In the genomic region with DNA sequence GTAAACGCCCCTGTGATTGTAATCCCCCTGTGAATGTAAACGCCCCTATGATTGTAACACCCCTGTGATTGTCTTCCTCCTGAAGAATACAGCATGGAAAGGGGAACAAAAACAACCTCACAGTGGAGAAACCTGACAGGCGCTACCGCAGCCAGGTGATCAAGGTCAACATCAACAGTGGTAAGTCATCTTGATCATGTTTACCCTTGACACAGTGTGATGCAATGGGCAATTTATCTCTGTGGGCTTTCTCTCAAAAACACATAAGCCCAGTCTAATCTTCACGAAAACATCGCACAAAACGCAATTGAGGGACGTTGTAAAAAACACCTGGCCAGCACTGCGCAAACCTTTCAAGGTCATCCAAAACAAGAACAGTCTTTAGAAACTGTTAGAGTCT, we compare ENCODE assay signal across 30 cellular contexts.
"Had no signal": no experiment of that assay in that cellular context is flagged by ENCODE, and none has a peak within 500 bp of the region (broad histone marks: within the 10 kb centered on the region; RNA-seq: fewer than 3 reads in every experiment).

No MANE protein-coding gene starts in this region.

- H3K4me3 ChIP-seq: breast epithelium, gastroesophageal sphincter, lung, mucosa of descending colon, skin epidermis, uterus had no signal

- DNase-seq: activated B cell treated with CpG ODN at 0.5 μM for 24 hours; activated CD4-positive, alpha-beta T cell treated with anti-CD3 and anti-CD28 coated beads, Interleukin-2, amount 50 U/mL, for 1 hour; activated CD8-positive, alpha-beta T cell treated with anti-CD3 and anti-CD28 coated beads for 36 hours; activated gamma-delta T cell treated with Interleukin-2 at 50 U/mL for 16 hours; activated naive CD4-positive, alpha-beta T cell treated with anti-CD3 and anti-CD28 coated beads, Interleukin-2, amount 50 U/mL, for 16 hours; activated naive CD8-positive, alpha-beta T cell treated with anti-CD3 and anti-CD28 coated beads, Interleukin-2, amount 50 U/mL, for 24 hours; activated T-cell treated with anti-CD3 and anti-CD28 coated beads, Interleukin-2, amount 50 U/mL, for 4 hours; amygdala; central memory CD4-positive, alpha-beta T cell; head of caudate nucleus; hippocampal formation; immature natural killer cell; kidney; left colon; mucosa of descending colon; posterior cingulate gyrus; stimulated activated CD4-positive, alpha-beta T cell treated with anti-CD3 and anti-CD28 coated beads, Interleukin-12 subunit alpha, Interleukin-12 subunit beta, amount 100 ng/mL, for 4 hours; stimulated activated CD4-positive, alpha-beta T cell treated with anti-CD3 and anti-CD28 coated beads, Interleukin-4, amount 100 ng/mL, for 1 hour; stimulated activated naive CD8-positive, alpha-beta T cell treated with anti-CD3 and anti-CD28 coated beads, Interleukin-15, amount 100 ng/mL, for 72 hours; substantia nigra; T-helper 2 cell; uterus had no signal

- H3K27me3 Mint-ChIP-seq: activated B cell treated with CpG ODN at 0.5 μM for 24 hours; activated CD8-positive, alpha-beta T cell treated with anti-CD3 and anti-CD28 coated beads for 36 hours; activated naive CD8-positive, alpha-beta T cell treated with anti-CD3 and anti-CD28 coated beads, Interleukin-2, amount 50 U/mL, for 24 hours; activated T-helper 17 cell treated with anti-CD3 and anti-CD28 coated beads, Interleukin-2, amount 50 U/mL, for 72 hours; natural killer cell treated with Interleukin-12 subunit alpha and Interleukin-12 subunit beta and Interleukin-15 and Interleukin-18, amount 100 ng/mL, for 72 hours; stimulated activated naive CD8-positive, alpha-beta T cell treated with anti-CD3 and anti-CD28 coated beads, Interleukin-15, amount 100 ng/mL, for 72 hours; type B pancreatic cell had no signal

- H3K36me3 Mint-ChIP-seq: natural killer cell treated with Interleukin-12 subunit alpha and Interleukin-12 subunit beta and Interleukin-15 and Interleukin-18, amount 100 ng/mL, for 72 hours; type B pancreatic cell had no signal

- H3K27ac Mint-ChIP-seq: activated B cell treated with CpG ODN at 0.5 μM for 24 hours; activated CD8-positive, alpha-beta T cell treated with anti-CD3 and anti-CD28 coated beads for 36 hours; activated naive CD8-positive, alpha-beta T cell treated with anti-CD3 and anti-CD28 coated beads, Interleukin-2, amount 50 U/mL, for 24 hours; activated T-helper 17 cell treated with anti-CD3 and anti-CD28 coated beads, Interleukin-2, amount 50 U/mL, for 72 hours; immature natural killer cell; natural killer cell treated with Interleukin-12 subunit alpha and Interleukin-12 subunit beta and Interleukin-15 and Interleukin-18, amount 100 ng/mL, for 72 hours; stimulated activated naive CD8-positive, alpha-beta T cell treated with anti-CD3 and anti-CD28 coated beads, Interleukin-15, amount 100 ng/mL, for 72 hours; type B pancreatic cell had no signal

- H3K4me3 Mint-ChIP-seq: activated B cell treated with CpG ODN at 0.5 μM for 24 hours; activated CD8-positive, alpha-beta T cell treated with anti-CD3 and anti-CD28 coated beads for 36 hours; activated naive CD8-positive, alpha-beta T cell treated with anti-CD3 and anti-CD28 coated beads, Interleukin-2, amount 50 U/mL, for 24 hours; activated T-cell treated with anti-CD3 and anti-CD28 coated beads, Interleukin-2, amount 50 U/mL, for 4 hours; activated T-helper 17 cell treated with anti-CD3 and anti-CD28 coated beads, Interleukin-2, amount 50 U/mL, for 72 hours; immature natural killer cell; natural killer cell treated with Interleukin-12 subunit alpha and Interleukin-12 subunit beta and Interleukin-15 and Interleukin-18, amount 100 ng/mL, for 72 hours; stimulated activated naive CD8-positive, alpha-beta T cell treated with anti-CD3 and anti-CD28 coated beads, Interleukin-15, amount 100 ng/mL, for 72 hours; type B pancreatic cell had no signal

- ATAC-seq: activated CD8-positive, alpha-beta T cell treated with anti-CD3 and anti-CD28 coated beads for 36 hours; activated naive CD8-positive, alpha-beta T cell treated with anti-CD3 and anti-CD28 coated beads, Interleukin-2, amount 50 U/mL, for 24 hours; activated T-cell treated with anti-CD3 and anti-CD28 coated beads, Interleukin-2, amount 50 U/mL, for 4 hours; activated T-helper 17 cell treated with anti-CD3 and anti-CD28 coated beads, Interleukin-2, amount 50 U/mL, for 72 hours; gastroesophageal sphincter; left colon; mucosa of descending colon; natural killer cell treated with Interleukin-12 subunit alpha and Interleukin-12 subunit beta and Interleukin-15 and Interleukin-18, amount 100 ng/mL, for 72 hours; sciatic nerve; stimulated activated naive CD8-positive, alpha-beta T cell treated with anti-CD3 and anti-CD28 coated beads, Interleukin-15, amount 100 ng/mL, for 72 hours had no signal

- H3K4me1 Mint-ChIP-seq: activated B cell treated with CpG ODN at 0.5 μM for 24 hours; activated naive CD8-positive, alpha-beta T cell treated with anti-CD3 and anti-CD28 coated beads, Interleukin-2, amount 50 U/mL, for 24 hours; activated T-helper 17 cell treated with anti-CD3 and anti-CD28 coated beads, Interleukin-2, amount 50 U/mL, for 72 hours; immature natural killer cell; stimulated activated naive CD8-positive, alpha-beta T cell treated with anti-CD3 and anti-CD28 coated beads, Interleukin-15, amount 100 ng/mL, for 72 hours had no signal

- H3K9me3 Mint-ChIP-seq: activated CD8-positive, alpha-beta T cell treated with anti-CD3 and anti-CD28 coated beads for 36 hours; activated T-cell treated with anti-CD3 and anti-CD28 coated beads, Interleukin-2, amount 50 U/mL, for 4 hours; type B pancreatic cell had no signal
